In the genomic region with DNA sequence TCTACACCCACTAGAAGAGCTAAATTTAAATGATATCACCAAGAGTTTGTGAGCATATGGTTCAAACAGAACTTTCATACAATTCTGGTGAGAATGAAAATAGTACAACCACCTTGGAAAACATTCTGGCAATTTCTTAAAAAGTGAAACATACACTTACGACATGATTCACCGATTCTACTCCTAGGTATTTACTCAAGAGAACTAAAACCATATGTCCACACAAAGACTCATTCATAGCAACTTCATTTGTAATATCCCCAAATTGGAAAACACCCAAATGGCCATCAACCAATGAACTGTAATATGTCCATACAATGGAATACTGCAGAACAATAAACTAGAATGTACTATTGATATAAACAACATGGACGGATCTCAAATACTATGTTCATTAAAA, we compare ENCODE assay signal across 15 cellular contexts. TPM values are rescaled to one million over a fixed set of nuclear protein-coding genes. Genes with fewer than 3 reads are reported as not detected.
A peak's percentile ranks its signal among the peaks of the same experiment; 100 is the strongest.
DNase-seq lines count a peak whose midpoint lies in the region; ATAC-seq and TF ChIP-seq lines count a peak whose summit lies in the region.
"Had no signal": no experiment of that assay in that cellular context is flagged by ENCODE, and none has a peak within 500 bp of the region (broad histone marks: within the 10 kb centered on the region; RNA-seq: fewer than 3 reads in every experiment).

No MANE protein-coding gene starts in this region.

- CTCF ChIA-PET in AG04449 (lab: Yijun Ruan, JAX) = interaction anchor here (1.0 to 5.4 kb wide), 14 partner anchors 11 to 205 kb away, joined by 3 to 67 read pairs (median 6); no protein-coding TSS in a partner anchor

- no peak for TF ChIP-seq POLR2A in vagina (IDR thresholded peaks at IDR 0.05)

- 72% methylated on average over 3 of the region's 3 CpGs for WGBS in right cardiac atrium

- intact Hi-C loops in left colon (cut with DNase I, micrococcal nuclease) = no loop called here
- intact Hi-C loops in vagina (cut with DNase I) = no loop called here
- intact Hi-C loops in right cardiac atrium (cut with DNase I) = no loop called here

- TF ChIP-seq CTCF in AG04449 (IDR thresholded peaks at IDR 0.05; ENCODE audit: insufficient read depth, low read length, missing control alignments) (no peak), brain microvascular endothelial cell (IDR thresholded peaks at IDR 0.05; ENCODE audit: low read depth, low read length, missing control alignments) (no peak), vagina (IDR thresholded peaks at IDR 0.05) (no peak)

- ATAC-seq in left colon (no peak), GM18519 (IDR thresholded peaks at IDR 0.05; ENCODE audit: low FRiP score, unreplicated experiment) (no peak), right cardiac atrium (no peak)

- DNase-seq in AG04449 (ENCODE audit: low read depth, low spot score) (peak; percentile 73), HS-27A (ENCODE audit: low read depth) (peak; percentile 53), brain microvascular endothelial cell (peak; percentile 37), inferior parietal cortex (ENCODE audit: extremely low spot score) (peak; percentile 38), left colon (no peak), vagina (ENCODE audit: extremely low spot score in 2 of 2) (no peak), right cardiac atrium (no peak)
- DNase-seq: activated CD4-positive, alpha-beta memory T cell treated with anti-CD3 and anti-CD28 coated beads, Interleukin-2, amount 10 ng/mL, durations not matched to agents 7 days and 5 days; NCI-H1417 treated with DMSO at 0.1 percent for 48 hours; NCI-H526; pancreas; T1000; upper lobe of right lung had no signal

- POLR2A ChIA-PET in AG04449 (lab: Yijun Ruan, JAX) = no interaction called here

- H3K4me1 ChIP-seq in vagina = peaks cover 7% of the 10 kb centered on the region
- no peaks in the 10 kb centered on the region for H3K4me1 ChIP-seq in right cardiac atrium (ENCODE audit: control insufficient read depth, insufficient read depth, low read length)
- H3K4me1 ChIP-seq: pancreas, upper lobe of right lung had no signal

- H3K27me3 ChIP-seq in brain microvascular endothelial cell (replicated peaks) (no peaks in the 10 kb centered on the region), vagina (no peaks in the 10 kb centered on the region), right cardiac atrium (ENCODE audit: control insufficient read depth, insufficient read depth) (no peaks in the 10 kb centered on the region)
- H3K27me3 ChIP-seq: pancreas, upper lobe of right lung had no signal

- H3K9me3 ChIP-seq in vagina (no peaks in the 10 kb centered on the region), right cardiac atrium (ENCODE audit: control insufficient read depth, low read length) (no peaks in the 10 kb centered on the region)
- H3K9me3 ChIP-seq: pancreas, upper lobe of right lung had no signal

- peak overlapping the region; percentile 68 for H3K27ac ChIP-seq in brain microvascular endothelial cell
- H3K27ac ChIP-seq in vagina = no peak overlapping the region
- no peak overlapping the region for H3K27ac ChIP-seq in right cardiac atrium (ENCODE audit: low read length)
- H3K27ac ChIP-seq: pancreas, upper lobe of right lung had no signal

- in situ Hi-C loops in brain microvascular endothelial cell (cut with HindIII; ENCODE audit: low pct_ligation_motif_present, low sequenced_read_pairs) = no loop called here

- no peak overlapping the region for H3K4me3 ChIP-seq in AG04449 (ENCODE audit: low read depth, low read length)
- H3K4me3 ChIP-seq in brain microvascular endothelial cell (ENCODE audit: low read depth, low read length) = no peak overlapping the region
- no peak overlapping the region for H3K4me3 ChIP-seq in vagina
- no peak overlapping the region for H3K4me3 ChIP-seq in right cardiac atrium (ENCODE audit: low read length)
- H3K4me3 ChIP-seq: pancreas, upper lobe of right lung had no signal

- H3K36me3 ChIP-seq in brain microvascular endothelial cell (replicated peaks) (peaks cover 43% of the 10 kb centered on the region), vagina (peaks cover 0 to 32% of the 10 kb centered on the region in 2 donors)

RNA-seq across cellular contexts. Expression of a gene that starts 51.2 kb away (rescaled TPM):
- not detected for total RNA-seq in left colon
- not detected for total RNA-seq in vagina
- total RNA-seq in right cardiac atrium = not detected
- not detected for polyA plus RNA-seq in right cardiac atrium
- total RNA-seq: activated CD4-positive, alpha-beta memory T cell treated with anti-CD3 and anti-CD28 coated beads, Interleukin-2, amount 10 ng/mL, durations not matched to agents 7 days and 5 days; lung microvascular endothelial cell; pancreas; upper lobe of right lung had no signal
- polyA plus RNA-seq: pancreas had no signal

Comparison
In these comparisons a context has a peak if more than half of its experiments do, and no peak if none do; other contexts are left out.
1. DNase-seq: peak in AG04449 (single experiment), HS-27A (single experiment), brain microvascular endothelial cell (single experiment) and inferior parietal cortex (single experiment); none in left colon (0 of 2), vagina (0 of 2) and right cardiac atrium (0 of 3).